ENCODE assay signal across 8 cellular contexts in genomic region chr20:62924567-62925419, GRCh38. TPM values are rescaled to one million over a fixed set of nuclear protein-coding genes. Genes with fewer than 3 reads are reported as not detected.
DNase-seq lines count a peak whose midpoint lies in the region; ATAC-seq lines count a peak whose summit lies in the region.

No MANE protein-coding gene starts in this region.

- peaks cover 10% of the 10 kb centered on the region; the same call in 1 of the 2 replicates for H3K36me3 ChIP-seq in SJCRH30
- no peaks in the 10 kb centered on the region for H3K36me3 ChIP-seq in effector memory CD4-positive, alpha-beta T cell (ENCODE audit: control insufficient read depth, insufficient read depth, low read length)
- H3K36me3 ChIP-seq in naive thymus-derived CD4-positive, alpha-beta T cell (ENCODE audit: control insufficient read depth in 2 of 3, insufficient read depth in 3 of 3, low read length in 3 of 3): peaks cover 0 to 5% (median 0%) of the 10 kb centered on the region in 3 experiments

- H3K27me3 ChIP-seq in SJCRH30: no peaks in the 10 kb centered on the region
- no peaks in the 10 kb centered on the region for H3K27me3 ChIP-seq in effector memory CD4-positive, alpha-beta T cell (replicated peaks; ENCODE audit: control insufficient read depth, insufficient read depth, low read length, poor library complexity, severe bottlenecking)
- H3K27me3 ChIP-seq in naive thymus-derived CD4-positive, alpha-beta T cell (ENCODE audit: control insufficient read depth in 2 of 2, insufficient read depth in 2 of 2, low read length in 2 of 2): no peaks in the 10 kb centered on the region

- intact Hi-C loops in naive thymus-derived CD4-positive, alpha-beta T cell (cut with micrococcal nuclease): loop anchor here (5.0 to 10.0 kb wide), 4 partner anchors 32 to 270 kb away; partner anchors contain the start of gene TCFL5 (in 2 of the 2)

- peaks cover 68% of the 10 kb centered on the region for H3K4me1 Mint-ChIP-seq in activated CD8-positive, alpha-beta memory T cell treated with anti-CD3 and anti-CD28 coated beads, Interleukin-2, amount 10 ng/mL, durations not matched to agents 7 days and 5 days
- peaks cover 55 to 79% (median 73%) of the 10 kb centered on the region in 7 donors for H3K4me1 Mint-ChIP-seq in naive thymus-derived CD4-positive, alpha-beta T cell

- DNase-seq in activated CD8-positive, alpha-beta memory T cell treated with anti-CD3 and anti-CD28 coated beads, Interleukin-2, amount 10 ng/mL, durations not matched to agents 7 days and 5 days: peak; percentile 65
- no peak for DNase-seq in activated CD8-positive, alpha-beta memory T cell treated with anti-CD3 and anti-CD28 coated beads for 24 hours
- DNase-seq in SJCRH30 (no peak), medulla oblongata (ENCODE audit: extremely low spot score) (no peak)
- DNase-seq in effector memory CD4-positive, alpha-beta T cell: peak in 1 of 3 donors; percentile 39
- DNase-seq in naive thymus-derived CD4-positive, alpha-beta T cell: peak in 1 of 9 donors; percentile 53

- H3K4me3 ChIP-seq in SJCRH30: peak overlapping the region; percentile 89
- peak overlapping the region; percentile 92 for H3K4me3 ChIP-seq in effector memory CD4-positive, alpha-beta T cell (ENCODE audit: insufficient read depth, low read depth, low read length, poor library complexity, severe bottlenecking)
- peak overlapping the region; percentile 84 for H3K4me3 ChIP-seq in naive thymus-derived CD4-positive, alpha-beta T cell (ENCODE audit: low read length)

- H3K9me3 Mint-ChIP-seq in activated CD8-positive, alpha-beta memory T cell treated with anti-CD3 and anti-CD28 coated beads, Interleukin-2, amount 10 ng/mL, durations not matched to agents 7 days and 5 days (ENCODE audit: low read depth): no peaks in the 10 kb centered on the region
- peaks cover 0 to 2% (median 0%) of the 10 kb centered on the region in 11 donors for H3K9me3 Mint-ChIP-seq in naive thymus-derived CD4-positive, alpha-beta T cell

- H3K36me3 Mint-ChIP-seq in activated CD8-positive, alpha-beta memory T cell treated with anti-CD3 and anti-CD28 coated beads, Interleukin-2, amount 10 ng/mL, durations not matched to agents 7 days and 5 days: peaks cover 11% of the 10 kb centered on the region
- peaks cover 0 to 8% (median 0%) of the 10 kb centered on the region in 5 donors for H3K36me3 Mint-ChIP-seq in naive thymus-derived CD4-positive, alpha-beta T cell

- no peak for ATAC-seq in activated CD8-positive, alpha-beta memory T cell treated with anti-CD3 and anti-CD28 coated beads, Interleukin-2, amount 10 ng/mL, durations not matched to agents 7 days and 5 days
- no peak for ATAC-seq in naive thymus-derived CD4-positive, alpha-beta T cell
- ATAC-seq in GM21717 (IDR thresholded peaks at IDR 0.05; ENCODE audit: unreplicated experiment) (no peak), HG02981 (IDR thresholded peaks at IDR 0.05; ENCODE audit: unreplicated experiment) (no peak)

- POLR2A ChIA-PET in naive thymus-derived CD4-positive, alpha-beta T cell (lab: Charles Lee): interaction anchor here (1.0 to 6.4 kb wide), 8 partner anchors 8 to 177 kb away, joined by 3 to 84 read pairs (median 12); partner anchors contain the start of gene GID8

- peak overlapping the region; percentile 88 for H3K4me3 Mint-ChIP-seq in activated CD8-positive, alpha-beta memory T cell treated with anti-CD3 and anti-CD28 coated beads, Interleukin-2, amount 10 ng/mL, durations not matched to agents 7 days and 5 days
- peak overlapping the region; percentile 91 to 99 (median 96) for H3K4me3 Mint-ChIP-seq in naive thymus-derived CD4-positive, alpha-beta T cell

- peaks cover 24% of the 10 kb centered on the region for H3K4me1 ChIP-seq in SJCRH30
- peaks cover 75% of the 10 kb centered on the region for H3K4me1 ChIP-seq in effector memory CD4-positive, alpha-beta T cell (ENCODE audit: control insufficient read depth, insufficient read depth, low read length, poor library complexity, severe bottlenecking)
- H3K4me1 ChIP-seq in naive thymus-derived CD4-positive, alpha-beta T cell (ENCODE audit: control insufficient read depth in 2 of 2, insufficient read depth in 2 of 2, low read length in 2 of 2): peaks cover 63 to 72% of the 10 kb centered on the region in 2 donors

- no peaks in the 10 kb centered on the region for H3K27me3 Mint-ChIP-seq in activated CD8-positive, alpha-beta memory T cell treated with anti-CD3 and anti-CD28 coated beads, Interleukin-2, amount 10 ng/mL, durations not matched to agents 7 days and 5 days
- no peaks in the 10 kb centered on the region for H3K27me3 Mint-ChIP-seq in naive thymus-derived CD4-positive, alpha-beta T cell

- peak overlapping the region; percentile 94 for H3K27ac Mint-ChIP-seq in activated CD8-positive, alpha-beta memory T cell treated with anti-CD3 and anti-CD28 coated beads, Interleukin-2, amount 10 ng/mL, durations not matched to agents 7 days and 5 days
- peak overlapping the region; percentile 89 to 96 (median 92) for H3K27ac Mint-ChIP-seq in naive thymus-derived CD4-positive, alpha-beta T cell

- H3K9me3 ChIP-seq in SJCRH30 (replicated peaks): no peaks in the 10 kb centered on the region
- H3K9me3 ChIP-seq in effector memory CD4-positive, alpha-beta T cell (ENCODE audit: control insufficient read depth, low read length): no peaks in the 10 kb centered on the region
- no peaks in the 10 kb centered on the region for H3K9me3 ChIP-seq in naive thymus-derived CD4-positive, alpha-beta T cell (ENCODE audit: control insufficient read depth in 2 of 3, low read length in 3 of 3)

- peak overlapping the region; percentile 76; the same call in 1 of the 2 replicates for H3K27ac ChIP-seq in SJCRH30
- H3K27ac ChIP-seq in effector memory CD4-positive, alpha-beta T cell (ENCODE audit: insufficient read depth, low read length, poor library complexity, severe bottlenecking): peak overlapping the region; percentile 93
- peak overlapping the region; percentile 95 for H3K27ac ChIP-seq in naive thymus-derived CD4-positive, alpha-beta T cell (ENCODE audit: low read depth, low read length)

- CTCF ChIA-PET in activated CD8-positive, alpha-beta memory T cell treated with anti-CD3 and anti-CD28 coated beads, Interleukin-2, amount 10 ng/mL, durations not matched to agents 7 days and 5 days (lab: Charles Lee): interaction anchor here (0.6 to 18.3 kb wide), 5 partner anchors 11 to 85 kb away, joined by 3 to 268 read pairs (median 4); partner anchors contain the start of gene GID8
- CTCF ChIA-PET in naive thymus-derived CD4-positive, alpha-beta T cell (lab: Charles Lee): interaction anchor here (0.6 kb wide), 1 partner anchor 11 kb away, joined by 3 read pairs; no protein-coding TSS in a partner anchor

RNA-seq across cellular contexts. Expression of gene DIDO1, which starts 1.5 kb away (rescaled TPM):
- total RNA-seq in activated CD8-positive, alpha-beta memory T cell treated with anti-CD3 and anti-CD28 coated beads, Interleukin-2, amount 10 ng/mL, durations not matched to agents 7 days and 5 days: 10 to 100 TPM; 64.6 to 87.0 TPM
- total RNA-seq in SJCRH30 (2014; rRNA removed; shearing (Covaris generic)): 98.5 and 108 TPM in 2 replicates
- 100 to 1,000 TPM in 2 of 5 experiments, 10 to 100 TPM in 3; 66.1 to 139 (median 77.4) TPM for total RNA-seq in naive thymus-derived CD4-positive, alpha-beta T cell
- polyA plus RNA-seq in naive thymus-derived CD4-positive, alpha-beta T cell: 10 to 100 TPM; 36.6 to 58.4 TPM

RNA-seq across cellular contexts. Expression of gene GID8, which starts 13.2 kb away (rescaled TPM):
- 10 to 100 TPM; 29.8 to 36.8 TPM for total RNA-seq in activated CD8-positive, alpha-beta memory T cell treated with anti-CD3 and anti-CD28 coated beads, Interleukin-2, amount 10 ng/mL, durations not matched to agents 7 days and 5 days
- total RNA-seq in SJCRH30 (2014; rRNA removed; shearing (Covaris generic)): 109 and 117 TPM in 2 replicates
- total RNA-seq in naive thymus-derived CD4-positive, alpha-beta T cell: 10 to 100 TPM; 32.1 to 48.0 (median 40.7) TPM
- polyA plus RNA-seq in naive thymus-derived CD4-positive, alpha-beta T cell: 10 to 100 TPM; 19.6 to 22.9 TPM

RNA-seq across cellular contexts. Expression of gene SLC17A9, which starts 27.7 kb away (rescaled TPM):
- 10 to 100 TPM; 26.1 to 34.1 TPM for total RNA-seq in activated CD8-positive, alpha-beta memory T cell treated with anti-CD3 and anti-CD28 coated beads, Interleukin-2, amount 10 ng/mL, durations not matched to agents 7 days and 5 days
- total RNA-seq in SJCRH30 (2014; rRNA removed; shearing (Covaris generic)): 1.1 and 2.1 TPM in 2 replicates
- total RNA-seq in naive thymus-derived CD4-positive, alpha-beta T cell: 10 to 100 TPM in 1 of 5 experiments, 1 to 10 TPM in 4; 3.4 to 12.6 (median 5.6) TPM
- polyA plus RNA-seq in naive thymus-derived CD4-positive, alpha-beta T cell: under 1 TPM; 0.44 to 0.63 TPM
